Comparison of ENCODE assay signal across 27 cellular contexts in genomic region chr3:128016502-128016901, GRCh38.
"Had no signal": no experiment of that assay in that cellular context is flagged by ENCODE, and none has a peak within 500 bp of the region (broad histone marks: within the 10 kb centered on the region; RNA-seq: fewer than 3 reads in every experiment).

No MANE protein-coding gene starts in this region.

- H3K27me3 ChIP-seq: colonic mucosa, dorsolateral prefrontal cortex, foreskin keratinocyte, gastrocnemius medialis, hepatocyte had no signal

- H3K36me3 ChIP-seq: colonic mucosa, esophagus muscularis mucosa, esophagus squamous epithelium, gastrocnemius medialis, gastroesophageal sphincter, heart left ventricle, heart right ventricle had no signal

- H3K9me3 ChIP-seq: colonic mucosa, esophagus muscularis mucosa, esophagus squamous epithelium, gastrocnemius medialis, gastroesophageal sphincter, heart left ventricle, heart right ventricle had no signal

- H3K79me2 ChIP-seq: hepatocyte had no signal

- H3K27ac ChIP-seq: colonic mucosa, coronary artery, dorsolateral prefrontal cortex, epithelial cell of prostate, esophagus muscularis mucosa, esophagus squamous epithelium, foreskin keratinocyte, gastrocnemius medialis, gastroesophageal sphincter, heart left ventricle, heart right ventricle, hepatocyte had no signal

- DNase-seq: colonic mucosa; cortex of kidney; dermis blood vessel endothelial cell; dorsolateral prefrontal cortex; effector CD4-positive, alpha-beta T cell; effector CD8-positive, alpha-beta T cell; effector memory CD4-positive, alpha-beta T cell; effector memory CD8-positive, alpha-beta T cell; endodermal cell; erythroblast; esophagus squamous epithelium; foreskin fibroblast; foreskin keratinocyte; foreskin melanocyte; gastrocnemius medialis; glutamatergic neuron; heart left ventricle; heart right ventricle had no signal

- H3K4me3 ChIP-seq: colonic mucosa, coronary artery, dorsolateral prefrontal cortex, esophagus muscularis mucosa, esophagus squamous epithelium, gastrocnemius medialis, gastroesophageal sphincter, heart left ventricle, heart right ventricle, hepatocyte had no signal

- ATAC-seq: effector memory CD8-positive, alpha-beta T cell; esophagus mucosa; foreskin keratinocyte; gastrocnemius medialis; gastroesophageal sphincter; heart left ventricle; heart right ventricle had no signal

- H3K4me1 ChIP-seq: colonic mucosa, esophagus muscularis mucosa, gastrocnemius medialis, gastroesophageal sphincter, heart left ventricle, heart right ventricle had no signal

- H2AFZ ChIP-seq: hepatocyte had no signal

- FAIRE-seq: endometrium, endothelial cell of umbilical vein, frontal cortex had no signal

- H3K4me2 ChIP-seq: hepatocyte had no signal
